In genomic region chr1:154478639-154479038, GRCh38 we compare ENCODE assay signal across 1 cellular context.
A peak's percentile ranks its signal among the peaks of the same experiment; 100 is the strongest.
TF ChIP-seq lines count a peak whose summit lies in the region.

No MANE protein-coding gene starts in this region.

TF ChIP-seq in K562, 482 proteins besides CTCF, POLR2A, EP300 and RAD21 (continued from another document):
- TF ChIP-seq, protein P1, sequence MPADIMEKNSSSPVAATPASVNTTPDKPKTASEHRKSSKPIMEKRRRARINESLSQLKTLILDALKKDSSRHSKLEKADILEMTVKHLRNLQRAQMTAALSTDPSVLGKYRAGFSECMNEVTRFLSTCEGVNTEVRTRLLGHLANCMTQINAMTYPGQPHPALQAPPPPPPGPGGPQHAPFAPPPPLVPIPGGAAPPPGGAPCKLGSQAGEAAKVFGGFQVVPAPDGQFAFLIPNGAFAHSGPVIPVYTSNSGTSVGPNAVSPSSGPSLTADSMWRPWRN (IDR thresholded peaks at IDR 0.05; ENCODE audit: low read depth): 0 out of 2 replicates have a peak, but pooled peaks have one; percentile 12
- TF ChIP-seq ZNF57 (CRISPR knock-in tag; IDR thresholded peaks at IDR 0.05) (no peak), PTRF (tag; IDR thresholded peaks at IDR 0.05) (no peak), ZNF311 (CRISPR knock-in tag; IDR thresholded peaks at IDR 0.05) (no peak), FUS (optimal IDR thresholded peaks at IDR 0.05; ENCODE audit: low read depth, low read length) (no peak), KDM4B (IDR thresholded peaks at IDR 0.05; ENCODE audit: borderline replicate concordance in 2 of 2, low read depth in 1 of 2) (no peak), TAF15 (IDR thresholded peaks at IDR 0.05; ENCODE audit: low read depth, low read length) (no peak), ZHX1 (conservative IDR thresholded peaks at IDR 0.05; ENCODE audit: low read length) (no peak), ZNF384 (IDR thresholded peaks at IDR 0.05; ENCODE audit: low read depth, low read length) (no peak)
- TF ChIP-seq, protein P2, sequence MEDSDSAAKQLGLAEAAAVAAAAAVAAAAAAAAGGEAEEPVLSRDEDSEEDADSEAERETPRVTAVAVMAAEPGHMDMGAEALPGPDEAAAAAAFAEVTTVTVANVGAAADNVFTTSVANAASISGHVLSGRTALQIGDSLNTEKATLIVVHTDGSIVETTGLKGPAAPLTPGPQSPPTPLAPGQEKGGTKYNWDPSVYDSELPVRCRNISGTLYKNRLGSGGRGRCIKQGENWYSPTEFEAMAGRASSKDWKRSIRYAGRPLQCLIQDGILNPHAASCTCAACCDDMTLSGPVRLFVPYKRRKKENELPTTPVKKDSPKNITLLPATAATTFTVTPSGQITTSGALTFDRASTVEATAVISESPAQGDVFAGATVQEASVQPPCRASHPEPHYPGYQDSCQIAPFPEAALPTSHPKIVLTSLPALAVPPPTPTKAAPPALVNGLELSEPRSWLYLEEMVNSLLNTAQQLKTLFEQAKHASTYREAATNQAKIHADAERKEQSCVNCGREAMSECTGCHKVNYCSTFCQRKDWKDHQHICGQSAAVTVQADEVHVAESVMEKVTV (CRISPR knock-in tag; IDR thresholded peaks at IDR 0.05): 0 out of 2 replicates have a peak, but pooled peaks have one; percentile 19
TF ChIP-seq in K562: peak in this region for 2.
